In the genomic region with DNA sequence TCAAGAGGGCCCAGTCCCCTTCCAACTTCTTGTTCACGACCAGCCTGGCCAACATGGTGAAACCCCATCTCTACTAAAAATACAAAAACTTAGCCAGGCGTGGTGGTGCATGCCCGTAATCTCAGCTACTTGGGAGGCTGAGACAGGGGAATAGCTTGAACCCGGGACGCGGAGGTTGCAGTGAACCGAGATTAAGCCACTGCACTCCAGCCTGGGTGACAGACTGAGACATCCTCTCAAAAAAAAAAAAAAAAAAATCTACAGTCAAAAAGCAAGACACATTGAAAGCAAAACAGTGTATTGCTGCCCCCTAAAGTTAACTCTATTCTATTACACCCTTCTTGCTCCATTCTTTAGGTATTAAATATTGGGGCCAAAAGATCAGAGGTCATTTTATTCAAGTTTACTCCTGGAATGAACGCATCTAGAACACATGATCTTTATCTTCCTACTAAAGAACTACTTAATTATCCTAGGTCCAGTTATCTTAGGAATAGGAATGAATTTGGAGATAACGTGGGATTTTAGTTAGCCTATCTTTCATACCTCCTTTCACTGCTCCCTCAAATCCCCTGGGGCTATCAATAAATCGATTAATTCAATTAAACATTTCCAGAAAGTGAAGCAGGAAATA, we compare ENCODE assay signal across 8 cellular contexts. TPM values are rescaled to one million over a fixed set of nuclear protein-coding genes. Genes with fewer than 3 reads are reported as not detected.
DNase-seq lines count a peak whose midpoint lies in the region; ATAC-seq and TF ChIP-seq lines count a peak whose summit lies in the region.

No MANE protein-coding gene starts in this region.

- intact Hi-C loops in heart right ventricle (cut with DNase I) (loop anchor here in 7 of 10 donors (2.0 to 10.0 kb wide), 5 partner anchors 204 to 534 kb away; no protein-coding TSS in a partner anchor), left ventricle myocardium superior (cut with micrococcal nuclease) (no loop called here), sciatic nerve (cut with DNase I) (loop anchor here (5.0 kb wide), 1 partner anchor 207 kb away; no protein-coding TSS in a partner anchor)

- H3K4me1 ChIP-seq in heart right ventricle (peaks cover 4 to 52% (median 40%) of the 10 kb centered on the region in 9 donors), HEK293 (ENCODE audit: control insufficient read depth, insufficient read depth, low read length) (peaks cover 8% of the 10 kb centered on the region; the same call in 1 of the 2 replicates)

- ATAC-seq in heart right ventricle, result no peak
- ATAC-seq in left ventricle myocardium superior, result no peak
- no peak for ATAC-seq in activated naive CD8-positive, alpha-beta T cell treated with anti-CD3 and anti-CD28 coated beads, Interleukin-2, amount 50 U/mL, for 24 hours
- no peak for ATAC-seq in sciatic nerve

- CTCF ChIA-PET in HEK293 (lab: Yijun Ruan, JAX), result interaction anchor here (0.6 to 1.3 kb wide), 7 partner anchors 19 to 522 kb away, joined by 3 to 8 read pairs (median 5); no protein-coding TSS in a partner anchor

- peak overlapping the region; percentile 100 for H3K27ac Mint-ChIP-seq in activated naive CD8-positive, alpha-beta T cell treated with anti-CD3 and anti-CD28 coated beads, Interleukin-2, amount 50 U/mL, for 24 hours

- H3K9me3 Mint-ChIP-seq in activated naive CD8-positive, alpha-beta T cell treated with anti-CD3 and anti-CD28 coated beads, Interleukin-2, amount 50 U/mL, for 24 hours, result no peaks in the 10 kb centered on the region

- H3K36me3 Mint-ChIP-seq in activated naive CD8-positive, alpha-beta T cell treated with anti-CD3 and anti-CD28 coated beads, Interleukin-2, amount 50 U/mL, for 24 hours (ENCODE audit: low read depth), result peaks cover 26% of the 10 kb centered on the region

- H3K4me3 ChIP-seq in heart right ventricle, result peak overlapping the region in 4 of 10 donors; percentile 20 to 91 (median 58)
- no peak overlapping the region for H3K4me3 ChIP-seq in HEK293 (ENCODE audit: low read depth, low read length)

- H3K27ac ChIP-seq in heart right ventricle, result no peak overlapping the region
- no peak overlapping the region for H3K27ac ChIP-seq in HEK293 (ENCODE audit: extremely low read depth, low read depth, low read length)

- WGBS in heart right ventricle, 2 donors, result 33 to 36% methylated on average over 10 of the region's 10 CpGs

- TF ChIP-seq CTCF in heart right ventricle (IDR thresholded peaks at IDR 0.05) (peak in 8 of 9 donors; percentile 38 to 71 (median 58)), HEK293 (tag by site-specific recombination; IDR thresholded peaks at IDR 0.05) (0 out of 2 replicates have a peak, but pooled peaks have one; percentile 35)

- H3K27me3 ChIP-seq in heart right ventricle, result no peaks in the 10 kb centered on the region

- DNase-seq in heart right ventricle, result no peak
- no peak for DNase-seq in left ventricle myocardium superior
- peak; percentile 8 for DNase-seq in NCI-H526 treated with DMSO at 0.1 percent for 48 hours (lab: John Stamatoyannopoulos, UW)
- no peak for DNase-seq in activated naive CD8-positive, alpha-beta T cell treated with anti-CD3 and anti-CD28 coated beads, Interleukin-2, amount 50 U/mL, for 24 hours
- DNase-seq in inferior parietal cortex (ENCODE audit: extremely low spot score), result peak; percentile 70
- DNase-seq in superior temporal gyrus (ENCODE audit: extremely low spot score), result peak; percentile 83
- DNase-seq in sciatic nerve (ENCODE audit: low spot score), result no peak

- POLR2A ChIA-PET in HEK293 (lab: Yijun Ruan, JAX), result no interaction called here

- H3K4me1 Mint-ChIP-seq in activated naive CD8-positive, alpha-beta T cell treated with anti-CD3 and anti-CD28 coated beads, Interleukin-2, amount 50 U/mL, for 24 hours, result peaks cover 51% of the 10 kb centered on the region

- peak overlapping the region; percentile 96 for H3K4me3 Mint-ChIP-seq in activated naive CD8-positive, alpha-beta T cell treated with anti-CD3 and anti-CD28 coated beads, Interleukin-2, amount 50 U/mL, for 24 hours

- H3K9me3 ChIP-seq in heart right ventricle (no peaks in the 10 kb centered on the region), HEK293 (ENCODE audit: control insufficient read depth, insufficient read depth, low read depth, low read length) (no peaks in the 10 kb centered on the region)

- H3K36me3 ChIP-seq in heart right ventricle, result peaks cover 0 to 43% (median 12%) of the 10 kb centered on the region in 9 donors
- H3K36me3 ChIP-seq in HEK293 (ENCODE audit: control insufficient read depth in 2 of 2, insufficient read depth in 1 of 2, low read length in 2 of 2), result peaks cover 20 to 40% of the 10 kb centered on the region in 2 experiments

- H3K27me3 Mint-ChIP-seq in activated naive CD8-positive, alpha-beta T cell treated with anti-CD3 and anti-CD28 coated beads, Interleukin-2, amount 50 U/mL, for 24 hours, result no peaks in the 10 kb centered on the region

TF ChIP-seq in HEK293, 187 proteins besides CTCF, POLR2A, EP300 and RAD21 (continues in another document):
- no peak for TF ChIP-seq ZNF202 (tag by site-specific recombination; IDR thresholded peaks at IDR 0.05; ENCODE audit: borderline replicate concordance)
- TF ChIP-seq ZNF221 (tag by site-specific recombination; IDR thresholded peaks at IDR 0.05; ENCODE audit: borderline replicate concordance), result no peak
- TF ChIP-seq ZNF626 (tag by site-specific recombination; IDR thresholded peaks at IDR 0.05), result no peak
- TF ChIP-seq ZNF621 (tag by site-specific recombination; IDR thresholded peaks at IDR 0.05), result no peak
- TF ChIP-seq, protein P1, sequence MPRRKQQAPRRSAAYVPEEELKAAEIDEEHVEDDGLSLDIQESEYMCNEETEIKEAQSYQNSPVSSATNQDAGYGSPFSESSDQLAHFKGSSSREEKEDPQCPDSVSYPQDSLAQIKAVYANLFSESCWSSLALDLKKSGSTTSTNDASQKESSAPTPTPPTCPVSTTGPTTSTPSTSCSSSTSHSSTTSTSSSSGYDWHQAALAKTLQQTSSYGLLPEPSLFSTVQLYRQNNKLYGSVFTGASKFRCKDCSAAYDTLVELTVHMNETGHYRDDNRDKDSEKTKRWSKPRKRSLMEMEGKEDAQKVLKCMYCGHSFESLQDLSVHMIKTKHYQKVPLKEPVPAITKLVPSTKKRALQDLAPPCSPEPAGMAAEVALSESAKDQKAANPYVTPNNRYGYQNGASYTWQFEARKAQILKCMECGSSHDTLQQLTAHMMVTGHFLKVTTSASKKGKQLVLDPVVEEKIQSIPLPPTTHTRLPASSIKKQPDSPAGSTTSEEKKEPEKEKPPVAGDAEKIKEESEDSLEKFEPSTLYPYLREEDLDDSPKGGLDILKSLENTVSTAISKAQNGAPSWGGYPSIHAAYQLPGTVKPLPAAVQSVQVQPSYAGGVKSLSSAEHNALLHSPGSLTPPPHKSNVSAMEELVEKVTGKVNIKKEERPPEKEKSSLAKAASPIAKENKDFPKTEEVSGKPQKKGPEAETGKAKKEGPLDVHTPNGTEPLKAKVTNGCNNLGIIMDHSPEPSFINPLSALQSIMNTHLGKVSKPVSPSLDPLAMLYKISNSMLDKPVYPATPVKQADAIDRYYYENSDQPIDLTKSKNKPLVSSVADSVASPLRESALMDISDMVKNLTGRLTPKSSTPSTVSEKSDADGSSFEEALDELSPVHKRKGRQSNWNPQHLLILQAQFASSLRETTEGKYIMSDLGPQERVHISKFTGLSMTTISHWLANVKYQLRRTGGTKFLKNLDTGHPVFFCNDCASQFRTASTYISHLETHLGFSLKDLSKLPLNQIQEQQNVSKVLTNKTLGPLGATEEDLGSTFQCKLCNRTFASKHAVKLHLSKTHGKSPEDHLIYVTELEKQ (tag by site-specific recombination; IDR thresholded peaks at IDR 0.05; ENCODE audit: borderline replicate concordance), result no peak
- no peak for TF ChIP-seq ZSCAN16 (tag by site-specific recombination; IDR thresholded peaks at IDR 0.05)
- no peak for TF ChIP-seq ZNF624 (tag by site-specific recombination; IDR thresholded peaks at IDR 0.05)
- TF ChIP-seq ZNF274 (IDR thresholded peaks at IDR 0.05; ENCODE audit: low read length), result no peak
- no peak for TF ChIP-seq ZNF274 (tag by site-specific recombination; IDR thresholded peaks at IDR 0.05; ENCODE audit: borderline replicate concordance)
- TF ChIP-seq ZNF596 (tag by site-specific recombination; IDR thresholded peaks at IDR 0.05), result no peak
- no peak for TF ChIP-seq ZNF23 (tag by site-specific recombination; IDR thresholded peaks at IDR 0.05; ENCODE audit: borderline replicate concordance)
- TF ChIP-seq, protein P2, sequence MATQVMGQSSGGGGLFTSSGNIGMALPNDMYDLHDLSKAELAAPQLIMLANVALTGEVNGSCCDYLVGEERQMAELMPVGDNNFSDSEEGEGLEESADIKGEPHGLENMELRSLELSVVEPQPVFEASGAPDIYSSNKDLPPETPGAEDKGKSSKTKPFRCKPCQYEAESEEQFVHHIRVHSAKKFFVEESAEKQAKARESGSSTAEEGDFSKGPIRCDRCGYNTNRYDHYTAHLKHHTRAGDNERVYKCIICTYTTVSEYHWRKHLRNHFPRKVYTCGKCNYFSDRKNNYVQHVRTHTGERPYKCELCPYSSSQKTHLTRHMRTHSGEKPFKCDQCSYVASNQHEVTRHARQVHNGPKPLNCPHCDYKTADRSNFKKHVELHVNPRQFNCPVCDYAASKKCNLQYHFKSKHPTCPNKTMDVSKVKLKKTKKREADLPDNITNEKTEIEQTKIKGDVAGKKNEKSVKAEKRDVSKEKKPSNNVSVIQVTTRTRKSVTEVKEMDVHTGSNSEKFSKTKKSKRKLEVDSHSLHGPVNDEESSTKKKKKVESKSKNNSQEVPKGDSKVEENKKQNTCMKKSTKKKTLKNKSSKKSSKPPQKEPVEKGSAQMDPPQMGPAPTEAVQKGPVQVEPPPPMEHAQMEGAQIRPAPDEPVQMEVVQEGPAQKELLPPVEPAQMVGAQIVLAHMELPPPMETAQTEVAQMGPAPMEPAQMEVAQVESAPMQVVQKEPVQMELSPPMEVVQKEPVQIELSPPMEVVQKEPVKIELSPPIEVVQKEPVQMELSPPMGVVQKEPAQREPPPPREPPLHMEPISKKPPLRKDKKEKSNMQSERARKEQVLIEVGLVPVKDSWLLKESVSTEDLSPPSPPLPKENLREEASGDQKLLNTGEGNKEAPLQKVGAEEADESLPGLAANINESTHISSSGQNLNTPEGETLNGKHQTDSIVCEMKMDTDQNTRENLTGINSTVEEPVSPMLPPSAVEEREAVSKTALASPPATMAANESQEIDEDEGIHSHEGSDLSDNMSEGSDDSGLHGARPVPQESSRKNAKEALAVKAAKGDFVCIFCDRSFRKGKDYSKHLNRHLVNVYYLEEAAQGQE (tag by site-specific recombination; IDR thresholded peaks at IDR 0.05), result 0 out of 2 replicates have a peak, but pooled peaks have one; percentile 9

RNA-seq across cellular contexts. Expression of a gene that starts 2.4 kb away (rescaled TPM):
- total RNA-seq in heart right ventricle (10 to 100 TPM; 18.0 to 29.8 (median 24.3) TPM), left ventricle myocardium superior (23.6 TPM), sciatic nerve (44.6 TPM)
- 10 to 100 TPM; 27.2 to 28.6 TPM for polyA plus RNA-seq in heart right ventricle

RNA-seq across cellular contexts. Expression of a gene that starts 2.7 kb away (rescaled TPM):
- total RNA-seq in heart right ventricle (10 to 100 TPM; 31.9 to 63.0 (median 42.2) TPM), left ventricle myocardium superior (50.9 TPM), sciatic nerve (106 TPM)
- polyA plus RNA-seq in heart right ventricle, result 10 to 100 TPM; 30.3 to 42.2 TPM

RNA-seq across cellular contexts. Expression of a gene that starts 22.5 kb away (rescaled TPM):
- 1 to 10 TPM; 2.3 to 6.3 (median 5.0) TPM for total RNA-seq in heart right ventricle
- polyA plus RNA-seq in heart right ventricle, result 10 to 100 TPM in 1 of 2 donors, 1 to 10 TPM in 1; 4.7 to 14.8 TPM
- 5.4 TPM for total RNA-seq in left ventricle myocardium superior
- total RNA-seq in sciatic nerve, result 72.8 TPM

Comparison
In these comparisons a context has a peak if more than half of its experiments do, and no peak if none do; other contexts are left out.
1. DNase-seq: peak in NCI-H526 treated with DMSO at 0.1 percent for 48 hours (single experiment), inferior parietal cortex (single experiment) and superior temporal gyrus (single experiment); none in heart right ventricle (0 of 2), left ventricle myocardium superior (single experiment), activated naive CD8-positive, alpha-beta T cell treated with anti-CD3 and anti-CD28 coated beads, Interleukin-2, amount 50 U/mL, for 24 hours (single experiment) and sciatic nerve (single experiment).
2. RNA of a gene that starts 22.5 kb away (total RNA-seq): 72.8 TPM in sciatic nerve (single experiment); 5.4 TPM in left ventricle myocardium superior (single experiment) and 2.3 to 6.3 TPM in heart right ventricle; every median in the first group is over 10 times any median in the second.